ENCODE assay signal across 27 cellular contexts in the genomic region with DNA sequence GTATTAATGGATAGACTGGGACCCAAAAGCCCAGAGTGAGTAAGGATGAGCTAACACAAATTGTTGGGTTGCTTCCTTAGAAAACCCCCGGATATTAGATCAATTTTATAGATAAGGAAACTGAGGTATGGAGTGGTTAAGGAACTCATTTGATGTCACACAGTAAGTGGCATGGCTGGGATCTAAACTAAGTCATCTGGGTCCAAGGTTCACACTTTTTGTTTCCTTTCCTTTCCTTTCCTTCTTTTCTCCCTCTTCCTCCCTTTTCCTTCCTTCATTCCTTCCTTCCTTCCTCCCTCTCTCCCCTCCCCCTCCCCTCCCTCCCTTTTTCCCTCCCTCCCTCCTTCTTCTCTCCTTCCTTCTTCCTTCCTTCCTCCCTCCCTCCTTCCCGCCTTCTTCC.
"Had no signal": no experiment of that assay in that cellular context is flagged by ENCODE, and none has a peak within 500 bp of the region (broad histone marks: within the 10 kb centered on the region; RNA-seq: fewer than 3 reads in every experiment).

No MANE protein-coding gene starts in this region.

- H3K27me3 ChIP-seq: testis, thyroid gland, tibial artery, tibial nerve, transverse colon, upper lobe of left lung, upper lobe of right lung, uterus, vagina had no signal

- H3K4me1 ChIP-seq: testis, upper lobe of left lung, uterus had no signal

- FAIRE-seq: urothelium cell line had no signal

- H3K27ac ChIP-seq: stomach, suprapubic skin, testis, thoracic aorta, thyroid gland, tibial artery, tibial nerve, transverse colon, upper lobe of left lung, upper lobe of right lung, uterus, vagina had no signal

- H3K36me3 ChIP-seq: stomach, suprapubic skin, thoracic aorta, thyroid gland, tibial artery, tibial nerve, transverse colon, upper lobe of left lung, upper lobe of right lung, uterus, vagina had no signal

- H3K4me3 ChIP-seq: stomach, suprapubic skin, testis, thoracic aorta, thyroid gland, tibial artery, tibial nerve, transverse colon, upper lobe of left lung, upper lobe of right lung, uterus, vagina had no signal

- DNase-seq: stimulated activated CD4-positive, alpha-beta T cell treated with anti-CD3 and anti-CD28 coated beads, Interleukin-2, amount 100 ng/mL, for 48 hours; stimulated activated CD4-positive, alpha-beta T cell treated with anti-CD3 and anti-CD28 coated beads, Interleukin-4, amount 100 ng/mL, for 1 hour; stimulated activated CD4-positive, alpha-beta T cell treated with anti-CD3 and anti-CD28 coated beads, Interleukin-4, amount 100 ng/mL, for 24 hours; stimulated activated CD4-positive, alpha-beta T cell treated with anti-CD3 and anti-CD28 coated beads, Interleukin-4, amount 100 ng/mL, for 4 hours; stimulated activated CD8-positive, alpha-beta memory T cell treated with anti-CD3 and anti-CD28 coated beads, Interleukin-4, amount 100 ng/mL, for 48 hours; stimulated activated naive B cell treated with anti-CD40 and anti-IgM and Interleukin-4, amounts not matched to agents 10 μg/mL and 1 μg/mL and 100 μg/mL, for 72 hours; stimulated activated naive CD4-positive, alpha-beta T cell; stimulated activated naive CD4-positive, alpha-beta T cell treated with Interleukin-2 at 50 U/mL for 16 hours; stimulated activated naive CD8-positive, alpha-beta T cell treated with anti-CD3 and anti-CD28 coated beads, Interleukin-15, amount 100 ng/mL, for 72 hours; stimulated activated naive CD8-positive, alpha-beta T cell treated with anti-CD3 and anti-CD28 coated beads, Interleukin-15, Interleukin-2, amounts not matched to agents 100 U/mL and 50 U/mL, for 24 hours; stomach; substantia nigra; testis; thyroid gland; tibial artery; transverse colon; trophoblast cell; upper lobe of left lung; upper lobe of right lung; uterus had no signal

- H3K9me3 ChIP-seq: testis, thyroid gland, tibial artery, transverse colon, upper lobe of right lung, uterus, vagina had no signal

- ATAC-seq: stimulated activated effector memory CD8-positive, alpha-beta T cell treated with anti-CD3 and anti-CD28 coated beads, Interleukin-12 subunit alpha, Interleukin-12 subunit beta, amount 100 ng/mL, for 72 hours; stimulated activated memory B cell treated with anti-CD40 and anti-IgM and Interleukin-4, amounts not matched to agents 10 μg/mL and 1 μg/mL and 100 μg/mL, for 72 hours; stimulated activated naive B cell treated with anti-CD40 and anti-IgM and Interleukin-4, amounts not matched to agents 10 μg/mL and 1 μg/mL and 100 μg/mL, for 72 hours; stimulated activated naive CD8-positive, alpha-beta T cell treated with anti-CD3 and anti-CD28 coated beads, Interleukin-15, amount 100 ng/mL, for 72 hours; stimulated activated naive CD8-positive, alpha-beta T cell treated with anti-CD3 and anti-CD28 coated beads, Interleukin-15, Interleukin-2, amounts not matched to agents 100 U/mL and 50 U/mL, for 24 hours; upper lobe of right lung had no signal
